Comparison of ENCODE assay signal across 1 cellular context in genomic region chr22:37849089-37849751, GRCh38.
TF ChIP-seq lines count a peak whose summit lies in the region.

Gene EIF3L (plus strand): TSS chr22:37849419. CDS start chr22:37849450, 31 bp downstream.

TF ChIP-seq in K562, 482 proteins besides CTCF, POLR2A, EP300 and RAD21 (continued from another document and continues in another):
- TF ChIP-seq ARID4B (CRISPR knock-in tag; IDR thresholded peaks at IDR 0.05) (peak; percentile 58; the same call in 1 of the 2 replicates), FOXP4 (CRISPR knock-in tag; IDR thresholded peaks at IDR 0.05; ENCODE audit: borderline replicate concordance) (no peak), ZSCAN32 (CRISPR knock-in tag; IDR thresholded peaks at IDR 0.05) (no peak), EWSR1 (IDR thresholded peaks at IDR 0.05; ENCODE audit: borderline replicate concordance, low read depth, partially characterized antibody) (no peak), STAT5B (CRISPR knock-in tag; IDR thresholded peaks at IDR 0.05) (no peak), ILK (tag; IDR thresholded peaks at IDR 0.05; ENCODE audit: borderline replicate concordance, low read depth) (no peak), ZNF133 (CRISPR knock-in tag; IDR thresholded peaks at IDR 0.05) (no peak), HMGN3 (IDR thresholded peaks at IDR 0.05; ENCODE audit: borderline replicate concordance, extremely low read depth, insufficient read length, low read depth, low read length) (no peak), JUNB (CRISPR knock-in tag; conservative IDR thresholded peaks at IDR 0.05) (no peak), ZNF551 (CRISPR knock-in tag; IDR thresholded peaks at IDR 0.05) (no peak), ZNF224 (CRISPR knock-in tag; IDR thresholded peaks at IDR 0.05) (no peak), NFE2 (IDR thresholded peaks at IDR 0.05; ENCODE audit: low read depth) (no peak), HDAC2 (IDR thresholded peaks at IDR 0.05) (no peak), POLR2H (tag; IDR thresholded peaks at IDR 0.05; ENCODE audit: low read depth) (peak; percentile 94), ZSCAN29 (IDR thresholded peaks at IDR 0.05) (no peak), YBX1 (IDR thresholded peaks at IDR 0.05) (no peak), ZNF398 (CRISPR knock-in tag; IDR thresholded peaks at IDR 0.05) (no peak), UBTF (IDR thresholded peaks at IDR 0.05; ENCODE audit: borderline replicate concordance in 1 of 2, low read depth in 2 of 2, low read length in 2 of 2) (0 out of 4 replicates have a peak, but pooled peaks of 1 of the 2 experiments have one; percentile 48), COPS2 (conservative IDR thresholded peaks at IDR 0.05) (no peak), XRCC4 (IDR thresholded peaks at IDR 0.05; ENCODE audit: extremely low read depth, insufficient read depth, insufficient read length) (no peak), FOXA1 (IDR thresholded peaks at IDR 0.05; ENCODE audit: borderline replicate concordance) (no peak), SIN3B (IDR thresholded peaks at IDR 0.05; ENCODE audit: low read depth) (peak; percentile 64; the same call in 1 of the 2 replicates), ZNF764 (CRISPR knock-in tag; IDR thresholded peaks at IDR 0.05; ENCODE audit: low read depth) (no peak), ZNF140 (CRISPR knock-in tag; IDR thresholded peaks at IDR 0.05) (no peak), L3MBTL2 (IDR thresholded peaks at IDR 0.05) (peak; percentile 53), ZHX1 (conservative IDR thresholded peaks at IDR 0.05; ENCODE audit: low read length) (no peak; the same call in 1 of the 2 replicates), E2F8 (IDR thresholded peaks at IDR 0.05; ENCODE audit: low read depth, partially characterized antibody) (peak; percentile 78), ZNF232 (CRISPR knock-in tag; IDR thresholded peaks at IDR 0.05) (no peak), BCLAF1 (IDR thresholded peaks at IDR 0.05; ENCODE audit: borderline replicate concordance in 1 of 2, control insufficient read depth in 1 of 2, low read depth in 2 of 2, low read length in 1 of 2) (no peak), HMG20B (CRISPR knock-in tag; IDR thresholded peaks at IDR 0.05) (no peak), CBX5 (IDR thresholded peaks at IDR 0.05; ENCODE audit: borderline replicate concordance, low read depth) (no peak), MAFF (IDR thresholded peaks at IDR 0.05; ENCODE audit: low read length) (no peak), BCL6 (CRISPR knock-in tag; IDR thresholded peaks at IDR 0.05) (no peak), CREM (IDR thresholded peaks at IDR 0.05; ENCODE audit: low read depth) (0 out of 2 replicates have a peak, but pooled peaks have one; percentile 30), TAF9B (IDR thresholded peaks at IDR 0.05; ENCODE audit: partially characterized antibody) (peak; percentile 88), ZNF384 (IDR thresholded peaks at IDR 0.05; ENCODE audit: low read depth, low read length) (no peak), ARID3B (CRISPR knock-in tag; IDR thresholded peaks at IDR 0.05; ENCODE audit: borderline replicate concordance) (no peak), KDM2B (CRISPR knock-in tag; IDR thresholded peaks at IDR 0.05) (no peak), NR3C1 (CRISPR knock-in tag; IDR thresholded peaks at IDR 0.05) (no peak)
